ENCODE assay signal across 1 cellular context in the genomic region with DNA sequence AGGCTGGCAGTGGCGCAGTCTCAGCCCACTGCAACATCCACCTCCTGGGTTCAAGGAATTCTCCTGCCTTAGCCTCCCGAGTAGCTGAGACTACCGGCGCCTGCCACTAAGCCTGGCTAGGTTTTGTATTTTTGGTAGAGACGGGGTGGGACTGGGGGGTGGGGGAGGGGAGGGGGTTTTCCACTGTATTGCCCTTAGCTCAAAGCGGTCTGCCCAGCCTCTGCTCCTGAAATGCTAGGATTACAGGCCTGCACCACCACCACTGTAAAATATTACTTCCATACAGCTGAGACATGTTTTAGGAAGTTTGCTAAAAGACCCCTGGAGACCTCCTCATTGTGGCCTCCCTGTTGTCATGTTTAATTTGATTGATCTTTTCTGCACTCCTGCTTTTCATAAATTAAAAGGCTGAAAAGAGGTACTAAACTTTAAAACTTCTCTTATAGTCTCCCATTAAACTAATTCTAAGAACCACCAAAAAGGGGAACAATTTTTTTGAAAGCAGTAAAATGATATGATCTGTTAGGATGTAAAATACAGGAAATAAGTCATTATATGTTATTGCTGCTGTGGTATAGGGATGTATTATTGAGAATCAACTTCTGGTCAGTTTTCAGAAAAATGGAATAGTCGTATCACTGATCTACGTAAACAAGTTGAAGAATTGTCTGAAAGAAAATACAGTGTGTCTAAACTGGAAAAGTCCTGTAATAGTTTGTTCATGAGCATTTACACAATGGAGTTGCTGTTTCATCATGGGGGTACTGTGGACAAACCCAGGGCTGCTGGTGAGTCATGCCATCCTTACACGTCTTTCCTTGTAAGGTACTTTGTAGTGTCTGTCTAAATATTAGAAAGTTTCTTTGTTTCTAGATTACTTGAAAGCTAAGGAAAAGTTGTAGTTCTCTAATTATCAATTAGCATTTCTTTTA.
A peak's percentile ranks its signal among the peaks of the same experiment; 100 is the strongest.
TF ChIP-seq lines count a peak whose summit lies in the region.

No MANE protein-coding gene starts in this region.

TF ChIP-seq in K562, 482 proteins besides CTCF, POLR2A, EP300 and RAD21 (continued from another document and continues in another):
- TF ChIP-seq ZNF696 (CRISPR knock-in tag; conservative IDR thresholded peaks at IDR 0.05) = no peak
- no peak for TF ChIP-seq ZNF830 (CRISPR knock-in tag; IDR thresholded peaks at IDR 0.05)
- TF ChIP-seq ZNF143 (CRISPR knock-in tag; IDR thresholded peaks at IDR 0.05) = no peak
- TF ChIP-seq NR2C1 (IDR thresholded peaks at IDR 0.05) = no peak
- peak; percentile 61; the same call in 1 of the 2 replicates for TF ChIP-seq NR2C1 (tag; IDR thresholded peaks at IDR 0.05)
- TF ChIP-seq ZBTB26 (CRISPR knock-in tag; IDR thresholded peaks at IDR 0.05) = 0 out of 2 replicates have a peak, but pooled peaks have one; percentile 30
- TF ChIP-seq HDAC8 (tag; IDR thresholded peaks at IDR 0.05) = peak; percentile 45; the same call in 1 of the 2 replicates
- TF ChIP-seq ILF3 (IDR thresholded peaks at IDR 0.05; ENCODE audit: borderline replicate concordance) = no peak
- peak; percentile 58; the same call in 1 of the 2 replicates for TF ChIP-seq SMARCE1 (IDR thresholded peaks at IDR 0.05)
- TF ChIP-seq ZEB2 (IDR thresholded peaks at IDR 0.05) = no peak
- TF ChIP-seq SPI1 (IDR thresholded peaks at IDR 0.05; ENCODE audit: borderline replicate concordance, low read depth, low read length) = no peak
- no peak for TF ChIP-seq HNRNPLL (IDR thresholded peaks at IDR 0.05; ENCODE audit: low read depth, low read length, poor library complexity, severe bottlenecking)
- no peak for TF ChIP-seq XRCC3 (IDR thresholded peaks at IDR 0.05)
- peak; percentile 74 for TF ChIP-seq SMAD4 (CRISPR knock-in tag; conservative IDR thresholded peaks at IDR 0.05)
- peak; percentile 50 for TF ChIP-seq CXXC5 (CRISPR knock-in tag; IDR thresholded peaks at IDR 0.05)
- TF ChIP-seq GABPB1 (CRISPR knock-in tag; IDR thresholded peaks at IDR 0.05) = no peak
- TF ChIP-seq, protein P1, sequence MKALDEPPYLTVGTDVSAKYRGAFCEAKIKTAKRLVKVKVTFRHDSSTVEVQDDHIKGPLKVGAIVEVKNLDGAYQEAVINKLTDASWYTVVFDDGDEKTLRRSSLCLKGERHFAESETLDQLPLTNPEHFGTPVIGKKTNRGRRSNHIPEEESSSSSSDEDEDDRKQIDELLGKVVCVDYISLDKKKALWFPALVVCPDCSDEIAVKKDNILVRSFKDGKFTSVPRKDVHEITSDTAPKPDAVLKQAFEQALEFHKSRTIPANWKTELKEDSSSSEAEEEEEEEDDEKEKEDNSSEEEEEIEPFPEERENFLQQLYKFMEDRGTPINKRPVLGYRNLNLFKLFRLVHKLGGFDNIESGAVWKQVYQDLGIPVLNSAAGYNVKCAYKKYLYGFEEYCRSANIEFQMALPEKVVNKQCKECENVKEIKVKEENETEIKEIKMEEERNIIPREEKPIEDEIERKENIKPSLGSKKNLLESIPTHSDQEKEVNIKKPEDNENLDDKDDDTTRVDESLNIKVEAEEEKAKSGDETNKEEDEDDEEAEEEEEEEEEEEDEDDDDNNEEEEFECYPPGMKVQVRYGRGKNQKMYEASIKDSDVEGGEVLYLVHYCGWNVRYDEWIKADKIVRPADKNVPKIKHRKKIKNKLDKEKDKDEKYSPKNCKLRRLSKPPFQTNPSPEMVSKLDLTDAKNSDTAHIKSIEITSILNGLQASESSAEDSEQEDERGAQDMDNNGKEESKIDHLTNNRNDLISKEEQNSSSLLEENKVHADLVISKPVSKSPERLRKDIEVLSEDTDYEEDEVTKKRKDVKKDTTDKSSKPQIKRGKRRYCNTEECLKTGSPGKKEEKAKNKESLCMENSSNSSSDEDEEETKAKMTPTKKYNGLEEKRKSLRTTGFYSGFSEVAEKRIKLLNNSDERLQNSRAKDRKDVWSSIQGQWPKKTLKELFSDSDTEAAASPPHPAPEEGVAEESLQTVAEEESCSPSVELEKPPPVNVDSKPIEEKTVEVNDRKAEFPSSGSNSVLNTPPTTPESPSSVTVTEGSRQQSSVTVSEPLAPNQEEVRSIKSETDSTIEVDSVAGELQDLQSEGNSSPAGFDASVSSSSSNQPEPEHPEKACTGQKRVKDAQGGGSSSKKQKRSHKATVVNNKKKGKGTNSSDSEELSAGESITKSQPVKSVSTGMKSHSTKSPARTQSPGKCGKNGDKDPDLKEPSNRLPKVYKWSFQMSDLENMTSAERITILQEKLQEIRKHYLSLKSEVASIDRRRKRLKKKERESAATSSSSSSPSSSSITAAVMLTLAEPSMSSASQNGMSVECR (CRISPR knock-in tag; IDR thresholded peaks at IDR 0.05) = no peak
- 0 out of 2 replicates have a peak, but pooled peaks have one; percentile 17 for TF ChIP-seq LEF1 (IDR thresholded peaks at IDR 0.05)
- TF ChIP-seq PTRF (tag; IDR thresholded peaks at IDR 0.05) = 0 out of 2 replicates have a peak, but pooled peaks have one; percentile 29
- no peak for TF ChIP-seq PYGO2 (tag; IDR thresholded peaks at IDR 0.05)
- TF ChIP-seq FOXA1 (IDR thresholded peaks at IDR 0.05; ENCODE audit: borderline replicate concordance) = no peak
- TF ChIP-seq SIRT6 (IDR thresholded peaks at IDR 0.05; ENCODE audit: low read depth, low read length) = no peak
- TF ChIP-seq, protein P2, sequence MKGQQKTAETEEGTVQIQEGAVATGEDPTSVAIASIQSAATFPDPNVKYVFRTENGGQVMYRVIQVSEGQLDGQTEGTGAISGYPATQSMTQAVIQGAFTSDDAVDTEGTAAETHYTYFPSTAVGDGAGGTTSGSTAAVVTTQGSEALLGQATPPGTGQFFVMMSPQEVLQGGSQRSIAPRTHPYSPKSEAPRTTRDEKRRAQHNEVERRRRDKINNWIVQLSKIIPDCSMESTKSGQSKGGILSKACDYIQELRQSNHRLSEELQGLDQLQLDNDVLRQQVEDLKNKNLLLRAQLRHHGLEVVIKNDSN (CRISPR knock-in tag; IDR thresholded peaks at IDR 0.05) = no peak
- no peak for TF ChIP-seq MCM7 (IDR thresholded peaks at IDR 0.05)
- TF ChIP-seq DIDO1 (tag; IDR thresholded peaks at IDR 0.05; ENCODE audit: low read depth) = no peak
- no peak for TF ChIP-seq PURB (CRISPR knock-in tag; IDR thresholded peaks at IDR 0.05; ENCODE audit: low read depth)
- no peak for TF ChIP-seq DACH1 (IDR thresholded peaks at IDR 0.05; ENCODE audit: partially characterized antibody)
- TF ChIP-seq ZZZ3 (IDR thresholded peaks at IDR 0.05) = no peak
- TF ChIP-seq, protein P3, sequence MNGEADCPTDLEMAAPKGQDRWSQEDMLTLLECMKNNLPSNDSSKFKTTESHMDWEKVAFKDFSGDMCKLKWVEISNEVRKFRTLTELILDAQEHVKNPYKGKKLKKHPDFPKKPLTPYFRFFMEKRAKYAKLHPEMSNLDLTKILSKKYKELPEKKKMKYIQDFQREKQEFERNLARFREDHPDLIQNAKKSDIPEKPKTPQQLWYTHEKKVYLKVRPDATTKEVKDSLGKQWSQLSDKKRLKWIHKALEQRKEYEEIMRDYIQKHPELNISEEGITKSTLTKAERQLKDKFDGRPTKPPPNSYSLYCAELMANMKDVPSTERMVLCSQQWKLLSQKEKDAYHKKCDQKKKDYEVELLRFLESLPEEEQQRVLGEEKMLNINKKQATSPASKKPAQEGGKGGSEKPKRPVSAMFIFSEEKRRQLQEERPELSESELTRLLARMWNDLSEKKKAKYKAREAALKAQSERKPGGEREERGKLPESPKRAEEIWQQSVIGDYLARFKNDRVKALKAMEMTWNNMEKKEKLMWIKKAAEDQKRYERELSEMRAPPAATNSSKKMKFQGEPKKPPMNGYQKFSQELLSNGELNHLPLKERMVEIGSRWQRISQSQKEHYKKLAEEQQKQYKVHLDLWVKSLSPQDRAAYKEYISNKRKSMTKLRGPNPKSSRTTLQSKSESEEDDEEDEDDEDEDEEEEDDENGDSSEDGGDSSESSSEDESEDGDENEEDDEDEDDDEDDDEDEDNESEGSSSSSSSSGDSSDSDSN (IDR thresholded peaks at IDR 0.05; ENCODE audit: borderline replicate concordance in 1 of 2, low read depth in 2 of 2, low read length in 2 of 2) = no peak
- TF ChIP-seq SMAD2 (IDR thresholded peaks at IDR 0.05; ENCODE audit: low read depth, low read length) = no peak
- TF ChIP-seq HES1 (IDR thresholded peaks at IDR 0.05; ENCODE audit: low read depth) = no peak
- TF ChIP-seq, protein P4, sequence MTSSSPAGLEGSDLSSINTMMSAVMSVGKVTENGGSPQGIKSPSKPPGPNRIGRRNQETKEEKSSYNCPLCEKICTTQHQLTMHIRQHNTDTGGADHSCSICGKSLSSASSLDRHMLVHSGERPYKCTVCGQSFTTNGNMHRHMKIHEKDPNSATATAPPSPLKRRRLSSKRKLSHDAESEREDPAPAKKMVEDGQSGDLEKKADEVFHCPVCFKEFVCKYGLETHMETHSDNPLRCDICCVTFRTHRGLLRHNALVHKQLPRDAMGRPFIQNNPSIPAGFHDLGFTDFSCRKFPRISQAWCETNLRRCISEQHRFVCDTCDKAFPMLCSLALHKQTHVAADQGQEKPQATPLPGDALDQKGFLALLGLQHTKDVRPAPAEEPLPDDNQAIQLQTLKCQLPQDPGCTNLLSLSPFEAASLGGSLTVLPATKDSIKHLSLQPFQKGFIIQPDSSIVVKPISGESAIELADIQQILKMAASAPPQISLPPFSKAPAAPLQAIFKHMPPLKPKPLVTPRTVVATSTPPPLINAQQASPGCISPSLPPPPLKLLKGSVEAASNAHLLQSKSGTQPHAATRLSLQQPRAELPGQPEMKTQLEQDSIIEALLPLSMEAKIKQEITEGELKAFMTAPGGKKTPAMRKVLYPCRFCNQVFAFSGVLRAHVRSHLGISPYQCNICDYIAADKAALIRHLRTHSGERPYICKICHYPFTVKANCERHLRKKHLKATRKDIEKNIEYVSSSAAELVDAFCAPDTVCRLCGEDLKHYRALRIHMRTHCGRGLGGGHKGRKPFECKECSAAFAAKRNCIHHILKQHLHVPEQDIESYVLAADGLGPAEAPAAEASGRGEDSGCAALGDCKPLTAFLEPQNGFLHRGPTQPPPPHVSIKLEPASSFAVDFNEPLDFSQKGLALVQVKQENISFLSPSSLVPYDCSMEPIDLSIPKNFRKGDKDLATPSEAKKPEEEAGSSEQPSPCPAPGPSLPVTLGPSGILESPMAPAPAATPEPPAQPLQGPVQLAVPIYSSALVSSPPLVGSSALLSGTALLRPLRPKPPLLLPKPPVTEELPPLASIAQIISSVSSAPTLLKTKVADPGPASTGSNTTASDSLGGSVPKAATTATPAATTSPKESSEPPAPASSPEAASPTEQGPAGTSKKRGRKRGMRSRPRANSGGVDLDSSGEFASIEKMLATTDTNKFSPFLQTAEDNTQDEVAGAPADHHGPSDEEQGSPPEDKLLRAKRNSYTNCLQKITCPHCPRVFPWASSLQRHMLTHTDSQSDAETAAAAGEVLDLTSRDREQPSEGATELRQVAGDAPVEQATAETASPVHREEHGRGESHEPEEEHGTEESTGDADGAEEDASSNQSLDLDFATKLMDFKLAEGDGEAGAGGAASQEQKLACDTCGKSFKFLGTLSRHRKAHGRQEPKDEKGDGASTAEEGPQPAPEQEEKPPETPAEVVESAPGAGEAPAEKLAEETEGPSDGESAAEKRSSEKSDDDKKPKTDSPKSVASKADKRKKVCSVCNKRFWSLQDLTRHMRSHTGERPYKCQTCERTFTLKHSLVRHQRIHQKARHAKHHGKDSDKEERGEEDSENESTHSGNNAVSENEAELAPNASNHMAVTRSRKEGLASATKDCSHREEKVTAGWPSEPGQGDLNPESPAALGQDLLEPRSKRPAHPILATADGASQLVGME (CRISPR knock-in tag; IDR thresholded peaks at IDR 0.05) = no peak
- TF ChIP-seq, protein P5, sequence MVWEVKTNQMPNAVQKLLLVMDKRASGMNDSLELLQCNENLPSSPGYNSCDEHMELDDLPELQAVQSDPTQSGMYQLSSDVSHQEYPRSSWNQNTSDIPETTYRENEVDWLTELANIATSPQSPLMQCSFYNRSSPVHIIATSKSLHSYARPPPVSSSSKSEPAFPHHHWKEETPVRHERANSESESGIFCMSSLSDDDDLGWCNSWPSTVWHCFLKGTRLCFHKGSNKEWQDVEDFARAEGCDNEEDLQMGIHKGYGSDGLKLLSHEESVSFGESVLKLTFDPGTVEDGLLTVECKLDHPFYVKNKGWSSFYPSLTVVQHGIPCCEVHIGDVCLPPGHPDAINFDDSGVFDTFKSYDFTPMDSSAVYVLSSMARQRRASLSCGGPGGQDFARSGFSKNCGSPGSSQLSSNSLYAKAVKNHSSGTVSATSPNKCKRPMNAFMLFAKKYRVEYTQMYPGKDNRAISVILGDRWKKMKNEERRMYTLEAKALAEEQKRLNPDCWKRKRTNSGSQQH (CRISPR knock-in tag; IDR thresholded peaks at IDR 0.05) = no peak
- TF ChIP-seq, protein P6, sequence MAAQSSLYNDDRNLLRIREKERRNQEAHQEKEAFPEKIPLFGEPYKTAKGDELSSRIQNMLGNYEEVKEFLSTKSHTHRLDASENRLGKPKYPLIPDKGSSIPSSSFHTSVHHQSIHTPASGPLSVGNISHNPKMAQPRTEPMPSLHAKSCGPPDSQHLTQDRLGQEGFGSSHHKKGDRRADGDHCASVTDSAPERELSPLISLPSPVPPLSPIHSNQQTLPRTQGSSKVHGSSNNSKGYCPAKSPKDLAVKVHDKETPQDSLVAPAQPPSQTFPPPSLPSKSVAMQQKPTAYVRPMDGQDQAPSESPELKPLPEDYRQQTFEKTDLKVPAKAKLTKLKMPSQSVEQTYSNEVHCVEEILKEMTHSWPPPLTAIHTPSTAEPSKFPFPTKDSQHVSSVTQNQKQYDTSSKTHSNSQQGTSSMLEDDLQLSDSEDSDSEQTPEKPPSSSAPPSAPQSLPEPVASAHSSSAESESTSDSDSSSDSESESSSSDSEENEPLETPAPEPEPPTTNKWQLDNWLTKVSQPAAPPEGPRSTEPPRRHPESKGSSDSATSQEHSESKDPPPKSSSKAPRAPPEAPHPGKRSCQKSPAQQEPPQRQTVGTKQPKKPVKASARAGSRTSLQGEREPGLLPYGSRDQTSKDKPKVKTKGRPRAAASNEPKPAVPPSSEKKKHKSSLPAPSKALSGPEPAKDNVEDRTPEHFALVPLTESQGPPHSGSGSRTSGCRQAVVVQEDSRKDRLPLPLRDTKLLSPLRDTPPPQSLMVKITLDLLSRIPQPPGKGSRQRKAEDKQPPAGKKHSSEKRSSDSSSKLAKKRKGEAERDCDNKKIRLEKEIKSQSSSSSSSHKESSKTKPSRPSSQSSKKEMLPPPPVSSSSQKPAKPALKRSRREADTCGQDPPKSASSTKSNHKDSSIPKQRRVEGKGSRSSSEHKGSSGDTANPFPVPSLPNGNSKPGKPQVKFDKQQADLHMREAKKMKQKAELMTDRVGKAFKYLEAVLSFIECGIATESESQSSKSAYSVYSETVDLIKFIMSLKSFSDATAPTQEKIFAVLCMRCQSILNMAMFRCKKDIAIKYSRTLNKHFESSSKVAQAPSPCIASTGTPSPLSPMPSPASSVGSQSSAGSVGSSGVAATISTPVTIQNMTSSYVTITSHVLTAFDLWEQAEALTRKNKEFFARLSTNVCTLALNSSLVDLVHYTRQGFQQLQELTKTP (IDR thresholded peaks at IDR 0.05; ENCODE audit: low read depth in 1 of 2, partially characterized antibody in 2 of 2) = no peak
- peak; percentile 24; the same call in 1 of the 2 replicates for TF ChIP-seq SMARCA4 (IDR thresholded peaks at IDR 0.05)
- TF ChIP-seq KLF16 (IDR thresholded peaks at IDR 0.05) = no peak
